ENCODE assay signal across 34 cellular contexts in genomic region chr13:28964052-28964451, GRCh38.
"Had no signal": no experiment of that assay in that cellular context is flagged by ENCODE, and none has a peak within 500 bp of the region (broad histone marks: within the 10 kb centered on the region; RNA-seq: fewer than 3 reads in every experiment).

No MANE protein-coding gene starts in this region.

- DNase-seq: activated B cell treated with CpG ODN at 0.5 μM for 24 hours; activated CD4-positive, alpha-beta memory T cell treated with anti-CD3 and anti-CD28 coated beads for 36 hours; activated CD4-positive, alpha-beta T cell treated with anti-CD3 and anti-CD28 coated beads for 4 hours; activated CD4-positive, alpha-beta T cell treated with anti-CD3 and anti-CD28 coated beads, Interleukin-2, amount 10 ng/mL, durations not matched to agents 24 days and 14 days; activated CD4-positive, alpha-beta T cell treated with anti-CD3 and anti-CD28 coated beads, Interleukin-2, amount 50 U/mL, for 1 hour; activated CD4-positive, alpha-beta T cell treated with anti-CD3 and anti-CD28 coated beads, Interleukin-2, amount 50 U/mL, for 4 hours; activated CD4-positive, CD25-positive, alpha-beta regulatory T cell treated with anti-CD3 and anti-CD28 coated beads, Interleukin-2, amount 50 U/mL, for 72 hours; activated CD8-positive, alpha-beta memory T cell treated with anti-CD3 and anti-CD28 coated beads, Interleukin-2, amount 50 U/mL, for 4 hours; activated CD8-positive, alpha-beta T cell treated with anti-CD3 and anti-CD28 coated beads for 36 hours; activated effector memory CD4-positive, alpha-beta T cell treated with anti-CD3 and anti-CD28 coated beads, Interleukin-2, amount 50 U/mL, for 16 hours; activated gamma-delta T cell treated with Interleukin-2 at 50 U/mL for 16 hours; activated naive CD4-positive, alpha-beta T cell; activated naive CD4-positive, alpha-beta T cell treated with anti-CD3 and anti-CD28 coated beads for 36 hours; activated naive CD4-positive, alpha-beta T cell treated with anti-CD3 and anti-CD28 coated beads, Interleukin-2, amount 50 U/mL, for 16 hours; activated naive CD8-positive, alpha-beta T cell treated with anti-CD3 and anti-CD28 coated beads for 36 hours; activated T-cell treated with anti-CD3 and anti-CD28 coated beads for 4 hours; activated T-cell treated with anti-CD3 and anti-CD28 coated beads, Interleukin-2, amount 50 U/mL, for 1 hour; activated T-cell treated with anti-CD3 and anti-CD28 coated beads, Interleukin-2, amount 50 U/mL, for 4 hours; activated T-cell treated with anti-CD3 and anti-CD28 coated beads, Interleukin-2, amount 50 U/mL, for 72 hours; adrenal gland; amniotic stem cell; aorta; body of pancreas; brain microvascular endothelial cell; central memory CD4-positive, alpha-beta T cell; T-helper 1 cell; T-helper 2 cell; T-helper 9 cell had no signal

- H3K27me3 ChIP-seq: adrenal gland, body of pancreas, brain microvascular endothelial cell, breast epithelium had no signal

- H3K27ac ChIP-seq: adrenal gland, body of pancreas, brain microvascular endothelial cell, breast epithelium, VCaP had no signal

- FAIRE-seq: astrocyte, TTC549 had no signal

- H3K36me3 ChIP-seq: adrenal gland, brain microvascular endothelial cell, breast epithelium had no signal

- H3K9me3 ChIP-seq: adrenal gland, body of pancreas, breast epithelium had no signal

- H3K4me3 ChIP-seq: adrenal gland, body of pancreas, breast epithelium had no signal

- ATAC-seq: activated CD8-positive, alpha-beta T cell treated with anti-CD3 and anti-CD28 coated beads for 36 hours; activated naive CD4-positive, alpha-beta T cell treated with anti-CD3 and anti-CD28 coated beads, Interleukin-2, amount 50 U/mL, for 72 hours; activated T-cell treated with anti-CD3 and anti-CD28 coated beads, Interleukin-2, amount 50 U/mL, for 4 hours; activated T-cell treated with anti-CD3 and anti-CD28 coated beads, Interleukin-2, amount 50 U/mL, for 72 hours; activated T-helper 17 cell treated with anti-CD3 and anti-CD28 coated beads, Interleukin-2, amount 50 U/mL, for 72 hours; body of pancreas had no signal

- H3K4me1 ChIP-seq: adrenal gland, body of pancreas, breast epithelium had no signal
